Comparison of ENCODE assay signal across 18 cellular contexts in the genomic region with DNA sequence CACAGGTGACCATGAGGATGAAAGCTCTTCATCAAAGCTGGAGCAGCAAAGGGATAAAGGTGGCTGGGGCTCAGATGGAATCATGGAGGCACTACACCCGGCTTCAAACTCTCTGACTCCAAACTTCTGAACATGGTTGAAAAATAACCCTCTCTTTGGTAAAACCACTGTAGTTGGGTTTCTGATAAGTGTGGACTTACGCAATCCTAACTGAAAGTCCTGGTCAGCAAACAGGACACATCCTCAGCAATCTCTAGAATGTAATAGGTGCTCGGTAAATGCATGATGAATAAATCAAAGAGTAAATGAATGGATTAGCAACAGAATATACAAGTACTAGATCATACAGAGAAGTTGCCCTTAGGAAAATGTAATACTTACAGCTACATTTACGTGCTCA.
DNase-seq lines count a peak whose midpoint lies in the region; ATAC-seq and TF ChIP-seq lines count a peak whose summit lies in the region.
"Had no signal": no experiment of that assay in that cellular context is flagged by ENCODE, and none has a peak within 500 bp of the region (broad histone marks: within the 10 kb centered on the region; RNA-seq: fewer than 3 reads in every experiment).

No MANE protein-coding gene starts in this region.

- intact Hi-C loops in IMR-90 (cut with micrococcal nuclease), result no loop called here
- intact Hi-C loops in sigmoid colon (cut with DNase I), result no loop called here

- peaks cover 18% of the 10 kb centered on the region for H3K9me1 ChIP-seq in IMR-90 (ENCODE audit: insufficient read depth, low read length)

- H3K4me1 Mint-ChIP-seq in nephron, result peaks cover 70% of the 10 kb centered on the region
- H3K4me1 Mint-ChIP-seq: CD8-positive, alpha-beta memory T cell had no signal

- H2AK9ac ChIP-seq in IMR-90 (replicated peaks; ENCODE audit: low read depth, low read length, poor library complexity), result no peak overlapping the region

- no peak overlapping the region for H3K27ac ChIP-seq in IMR-90 (ENCODE audit: insufficient read depth, low read length)
- no peak overlapping the region for H3K27ac ChIP-seq in sigmoid colon
- H3K27ac ChIP-seq: BLaER1 treated with 17β-estradiol and CSF1 and Interleukin-3, amounts not matched to agents 10 nM and 100 nM; Peyer's patch had no signal

- no peak overlapping the region for H4K5ac ChIP-seq in IMR-90 (ENCODE audit: low read depth, low read length)

- peak overlapping the region; percentile 46; the same call in 1 of the 3 replicates for H2BK15ac ChIP-seq in IMR-90 (ENCODE audit: low read depth, low read length)

- H3K27me3 Mint-ChIP-seq in nephron (ENCODE audit: low read depth), result peaks cover 8% of the 10 kb centered on the region

- H3K4ac ChIP-seq in IMR-90 (ENCODE audit: low read depth, low read length), result no peak overlapping the region

- H3K36me3 Mint-ChIP-seq in nephron (ENCODE audit: low read depth), result no peaks in the 10 kb centered on the region
- H3K36me3 Mint-ChIP-seq: CD8-positive, alpha-beta memory T cell had no signal

- ATAC-seq in IMR-90 (ENCODE audit: low read depth), result no peak

- no peak for TF ChIP-seq RAD21 in IMR-90 (IDR thresholded peaks at IDR 0.05; ENCODE audit: low read length)

- TF ChIP-seq EP300 in sigmoid colon (IDR thresholded peaks at IDR 0.05), result no peak

- H3K4me1 ChIP-seq in IMR-90 (ENCODE audit: control insufficient read depth, insufficient read depth, low read length) (peaks cover 17% of the 10 kb centered on the region), sigmoid colon (peaks cover 0 to 13% (median 6%) of the 10 kb centered on the region in 4 donors)
- H3K4me1 ChIP-seq: Peyer's patch had no signal

- no peak overlapping the region; a peak in 1 of 4 replicates for H4K8ac ChIP-seq in IMR-90 (ENCODE audit: low read depth in 2 of 2, low read length in 2 of 2)

- TF ChIP-seq CTCF in IMR-90 (conservative IDR thresholded peaks at IDR 0.05; ENCODE audit: low read depth, low read length) (no peak), nephron (IDR thresholded peaks at IDR 0.05; ENCODE audit: unreplicated experiment in 3 of 3) (no peak), sigmoid colon (IDR thresholded peaks at IDR 0.05) (no peak)

- H2AFZ ChIP-seq in IMR-90 (replicated peaks; ENCODE audit: low read length, poor library complexity), result no peak overlapping the region

- no peaks in the 10 kb centered on the region for H4K20me1 ChIP-seq in IMR-90 (ENCODE audit: insufficient read depth, low read length)
- H4K20me1 ChIP-seq: BLaER1 treated with 17β-estradiol and CSF1 and Interleukin-3, amounts not matched to agents 10 nM and 100 nM had no signal

- TF ChIP-seq POLR2A in IMR-90 (IDR thresholded peaks at IDR 0.05; ENCODE audit: low read depth, low read length) (no peak), sigmoid colon (IDR thresholded peaks at IDR 0.05) (no peak)

- peak overlapping the region; percentile 42; the same call in 1 of the 2 replicates for H2BK120ac ChIP-seq in IMR-90 (ENCODE audit: low read depth, low read length)

- H3K4me3 Mint-ChIP-seq in nephron, result no peak overlapping the region
- H3K4me3 Mint-ChIP-seq: CD8-positive, alpha-beta memory T cell; HFFc6 had no signal

- no peak overlapping the region for H3K9ac ChIP-seq in IMR-90 (ENCODE audit: low read depth, low read length)
- H3K9ac ChIP-seq: BLaER1 treated with 17β-estradiol and CSF1 and Interleukin-3, amounts not matched to agents 10 nM and 100 nM had no signal

- WGBS in IMR-90 (ENCODE audit: extremely low coverage in 2 of 2, insufficient read length in 1 of 2), 2 experiments, result no CpG with 5 or more reads among the region's 4 CpGs
- 78 to 90% methylated on average over 4 of the region's 4 CpGs for WGBS in sigmoid colon, 2 donors

- no peak for DNase-seq in IMR-90
- peak; percentile 74 for DNase-seq in OCI-M1 (lab: John Stamatoyannopoulos, UW)
- peak; percentile 57 for DNase-seq in iris pigment epithelial cell (ENCODE audit: low read depth)
- no peak for DNase-seq in AML-193 (lab: John Stamatoyannopoulos, UW)
- no peak for DNase-seq in activated naive CD4-positive, alpha-beta T cell (lab: John Stamatoyannopoulos, UW)
- no peak for DNase-seq in sigmoid colon
- DNase-seq in KG1 (lab: John Stamatoyannopoulos, UW), result no peak
- DNase-seq: CD8-positive, alpha-beta memory T cell; EL; HFFc6; MM.1S; NCI-H1417 treated with DMSO at 0.1 percent for 48 hours; NCI-H187 treated with DMSO at 0.1 percent for 48 hours; NCI-H345; NCI-H524 treated with DMSO at 0.1 percent for 48 hours; Peyer's patch had no signal

- no peak overlapping the region for H3K23ac ChIP-seq in IMR-90 (ENCODE audit: low read depth, low read length)

- peak overlapping the region in 2 of 3 experiments; percentile 25 to 64 for H3K27ac Mint-ChIP-seq in nephron
- H3K27ac Mint-ChIP-seq: HFFc6 had no signal

- H3K79me1 ChIP-seq in IMR-90 (ENCODE audit: low read depth in 1 of 2, low read length in 2 of 2), result 0 out of 4 replicates have a peak, but pooled peaks cover 0 to 3% of the 10 kb centered on the region in 2 experiments

- H2BK5ac ChIP-seq in IMR-90 (ENCODE audit: low read depth, low read length, poor library complexity, severe bottlenecking), result no peak overlapping the region

- H3K18ac ChIP-seq in IMR-90 (ENCODE audit: low read depth, low read length), result no peak overlapping the region

- H3K27me3 ChIP-seq in IMR-90 (ENCODE audit: control insufficient read depth, insufficient read depth, low read length) (no peaks in the 10 kb centered on the region), sigmoid colon (no peaks in the 10 kb centered on the region)
- H3K27me3 ChIP-seq: BLaER1 treated with 17β-estradiol and CSF1 and Interleukin-3, amounts not matched to agents 10 nM and 100 nM; Peyer's patch had no signal

- CTCF ChIA-PET in IMR-90 (lab: Yijun Ruan, JAX), result no interaction called here

- no TSS peak for BruUV-seq in IMR-90 (replicated peaks; lab: Mats Ljungman, UMichigan)

- peaks cover 8% of the 10 kb centered on the region for H3K9me3 Mint-ChIP-seq in nephron
- H3K9me3 Mint-ChIP-seq: HFFc6 had no signal

- in situ Hi-C loops in IMR-90 (cut with MboI; ENCODE audit: low sequenced_read_pairs), result no loop called here

- no peak overlapping the region for H3K14ac ChIP-seq in IMR-90 (replicated peaks; ENCODE audit: low read depth, low read length)

- dilution Hi-C loops in IMR-90 (cut with HindIII; ENCODE audit: low sequenced_read_pairs, unreplicated experiment), result no loop called here

- POLR2A ChIA-PET in IMR-90 (lab: Charles Lee; ENCODE audit: unreplicated experiment), result no interaction called here

- no peaks in the 10 kb centered on the region for H3K9me3 ChIP-seq in IMR-90 (ENCODE audit: control insufficient read depth, insufficient read depth, low read length)
- H3K9me3 ChIP-seq in sigmoid colon, result no peaks in the 10 kb centered on the region
- H3K9me3 ChIP-seq: Peyer's patch had no signal

- no peak overlapping the region for H3K56ac ChIP-seq in IMR-90 (ENCODE audit: extremely low read depth, insufficient read depth, low read length)

- H3K4me3 ChIP-seq in IMR-90 (ENCODE audit: insufficient read depth, low read depth, low read length) (no peak overlapping the region), sigmoid colon (no peak overlapping the region)
- H3K4me3 ChIP-seq: BLaER1 treated with 17β-estradiol and CSF1 and Interleukin-3, amounts not matched to agents 10 nM and 100 nM; Peyer's patch had no signal

- H3K4me2 ChIP-seq in IMR-90 (ENCODE audit: low read depth, low read length), result no peak overlapping the region

- H3K36me3 ChIP-seq in IMR-90 (ENCODE audit: control insufficient read depth, insufficient read depth, low read length) (no peaks in the 10 kb centered on the region), sigmoid colon (no peaks in the 10 kb centered on the region)
- H3K36me3 ChIP-seq: BLaER1 treated with 17β-estradiol and CSF1 and Interleukin-3, amounts not matched to agents 10 nM and 100 nM; Peyer's patch had no signal

- H2AK5ac ChIP-seq in IMR-90 (ENCODE audit: low read depth, low read length), result no peak overlapping the region

- 0 out of 2 replicates have a peak overlapping the region, but pooled peaks have one; percentile 16 for H4K91ac ChIP-seq in IMR-90 (ENCODE audit: insufficient read depth, low read depth, low read length)

- H2BK20ac ChIP-seq in IMR-90 (ENCODE audit: low read depth, low read length), result peak overlapping the region; percentile 23; the same call in 1 of the 2 replicates

TF ChIP-seq in IMR-90, 13 proteins besides CTCF, POLR2A, EP300 and RAD21:
- TF ChIP-seq NFE2L2 (IDR thresholded peaks at IDR 0.05; ENCODE audit: low read depth, low read length) (no peak), SMC3 (IDR thresholded peaks at IDR 0.05; ENCODE audit: low read depth, low read length) (no peak), MAFK (IDR thresholded peaks at IDR 0.05; ENCODE audit: low read depth, low read length) (no peak), MAZ (IDR thresholded peaks at IDR 0.05; ENCODE audit: borderline replicate concordance, low read depth, low read length) (no peak), FOS (IDR thresholded peaks at IDR 0.05; ENCODE audit: low read depth, low read length) (no peak), CEBPB (IDR thresholded peaks at IDR 0.05; ENCODE audit: low read depth, low read length) (peak; percentile 86), RCOR1 (IDR thresholded peaks at IDR 0.05; ENCODE audit: insufficient replicate concordance, low read length) (no peak)

Comparison
In these comparisons a context has a peak if more than half of its experiments do, and no peak if none do; other contexts are left out.
1. DNase-seq: peak in OCI-M1 (single experiment) and iris pigment epithelial cell (single experiment); none in IMR-90 (single experiment), AML-193 (0 of 2), activated naive CD4-positive, alpha-beta T cell (0 of 4), sigmoid colon (single experiment) and KG1 (single experiment).